In genomic region chr5:95857185-95857945, GRCh38 we compare ENCODE assay signal across 1 cellular context.
TF ChIP-seq lines count a peak whose summit lies in the region.

No MANE protein-coding gene starts in this region.

TF ChIP-seq in HepG2, 621 proteins besides CTCF, POLR2A, EP300 and RAD21 (continued from another document and continues in another):
- TF ChIP-seq GMEB1 (CRISPR knock-in tag; IDR thresholded peaks at IDR 0.05; ENCODE audit: borderline replicate concordance), result 0 out of 2 replicates have a peak, but pooled peaks have one; percentile 31
- peak; percentile 72 for TF ChIP-seq ZNF121 (CRISPR knock-in tag; IDR thresholded peaks at IDR 0.05)
- peak; percentile 91 for TF ChIP-seq BORCS8-MEF2B (CRISPR knock-in tag; IDR thresholded peaks at IDR 0.05)
- peak; percentile 56; the same call in 1 of the 2 replicates for TF ChIP-seq SPEN (CRISPR knock-in tag; IDR thresholded peaks at IDR 0.05; ENCODE audit: low read depth)
- peak; percentile 77 for TF ChIP-seq BCL6 (CRISPR knock-in tag; IDR thresholded peaks at IDR 0.05)
- peak; percentile 55; the same call in 1 of the 2 replicates for TF ChIP-seq THAP11 (CRISPR knock-in tag; IDR thresholded peaks at IDR 0.05)
- peak; percentile 83 for TF ChIP-seq PHF21A (CRISPR knock-in tag; IDR thresholded peaks at IDR 0.05)
- TF ChIP-seq ZNF543 (CRISPR knock-in tag; IDR thresholded peaks at IDR 0.05), result peak; percentile 75; the same call in 1 of the 2 replicates
- no peak for TF ChIP-seq ZNF562 (CRISPR knock-in tag; IDR thresholded peaks at IDR 0.05; ENCODE audit: borderline replicate concordance)
- TF ChIP-seq TCF12 (IDR thresholded peaks at IDR 0.05), result no peak
- TF ChIP-seq TCF12 (CRISPR knock-in tag; IDR thresholded peaks at IDR 0.05), result peak; percentile 50
- peak; percentile 84; the same call in 1 of the 2 replicates for TF ChIP-seq ARNTL (CRISPR knock-in tag; IDR thresholded peaks at IDR 0.05)
- TF ChIP-seq NFKBIZ (CRISPR knock-in tag; IDR thresholded peaks at IDR 0.05), result 0 out of 2 replicates have a peak, but pooled peaks have one; percentile 78
- peak; percentile 36; the same call in 1 of the 2 replicates for TF ChIP-seq ZFP90 (CRISPR knock-in tag; IDR thresholded peaks at IDR 0.05; ENCODE audit: borderline replicate concordance)
- TF ChIP-seq ZNF761 (CRISPR knock-in tag; conservative IDR thresholded peaks at IDR 0.05), result 0 out of 2 replicates have a peak, but pooled peaks have one; percentile 71
- no peak for TF ChIP-seq ZBTB49 (CRISPR knock-in tag; IDR thresholded peaks at IDR 0.05; ENCODE audit: borderline replicate concordance)
- TF ChIP-seq REL (CRISPR knock-in tag; conservative IDR thresholded peaks at IDR 0.05), result no peak
- TF ChIP-seq, protein P1, sequence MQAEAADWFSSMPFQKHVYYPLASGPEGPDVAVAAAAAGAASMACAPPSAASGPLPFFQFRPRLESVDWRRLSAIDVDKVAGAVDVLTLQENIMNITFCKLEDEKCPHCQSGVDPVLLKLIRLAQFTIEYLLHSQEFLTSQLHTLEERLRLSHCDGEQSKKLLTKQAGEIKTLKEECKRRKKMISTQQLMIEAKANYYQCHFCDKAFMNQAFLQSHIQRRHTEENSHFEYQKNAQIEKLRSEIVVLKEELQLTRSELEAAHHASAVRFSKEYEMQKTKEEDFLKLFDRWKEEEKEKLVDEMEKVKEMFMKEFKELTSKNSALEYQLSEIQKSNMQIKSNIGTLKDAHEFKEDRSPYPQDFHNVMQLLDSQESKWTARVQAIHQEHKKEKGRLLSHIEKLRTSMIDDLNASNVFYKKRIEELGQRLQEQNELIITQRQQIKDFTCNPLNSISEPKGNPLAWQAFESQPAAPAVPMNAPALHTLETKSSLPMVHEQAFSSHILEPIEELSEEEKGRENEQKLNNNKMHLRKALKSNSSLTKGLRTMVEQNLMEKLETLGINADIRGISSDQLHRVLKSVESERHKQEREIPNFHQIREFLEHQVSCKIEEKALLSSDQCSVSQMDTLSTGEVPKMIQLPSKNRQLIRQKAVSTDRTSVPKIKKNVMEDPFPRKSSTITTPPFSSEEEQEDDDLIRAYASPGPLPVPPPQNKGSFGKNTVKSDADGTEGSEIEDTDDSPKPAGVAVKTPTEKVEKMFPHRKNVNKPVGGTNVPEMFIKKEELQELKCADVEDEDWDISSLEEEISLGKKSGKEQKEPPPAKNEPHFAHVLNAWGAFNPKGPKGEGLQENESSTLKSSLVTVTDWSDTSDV (CRISPR knock-in tag; IDR thresholded peaks at IDR 0.05), result peak; percentile 64; the same call in 1 of the 2 replicates
- peak; percentile 58; the same call in 1 of the 2 replicates for TF ChIP-seq CSRNP1 (CRISPR knock-in tag; IDR thresholded peaks at IDR 0.05)
- TF ChIP-seq SOX13 (IDR thresholded peaks at IDR 0.05), result no peak
- TF ChIP-seq SOX13 (CRISPR knock-in tag; conservative IDR thresholded peaks at IDR 0.05 in 1 of 2, IDR thresholded peaks at IDR 0.05 in 1 of 2), result peak in 1 of 2 experiments; percentile 86; a peak in 2 of 4 replicates
- peak; percentile 91 for TF ChIP-seq MED1 (CRISPR knock-in tag; IDR thresholded peaks at IDR 0.05)
- peak; percentile 53; the same call in 1 of the 2 replicates for TF ChIP-seq HMG20B (CRISPR knock-in tag; conservative IDR thresholded peaks at IDR 0.05)
- TF ChIP-seq TBX3 (IDR thresholded peaks at IDR 0.05; ENCODE audit: borderline replicate concordance), result no peak; the same call in 1 of the 2 replicates
- peak; percentile 70; the same call in 1 of the 2 replicates for TF ChIP-seq HIC2 (CRISPR knock-in tag; IDR thresholded peaks at IDR 0.05; ENCODE audit: low read depth)
- peak; percentile 56; the same call in 1 of the 2 replicates for TF ChIP-seq ZSCAN21 (CRISPR knock-in tag; IDR thresholded peaks at IDR 0.05; ENCODE audit: borderline replicate concordance)
- peak; percentile 67; the same call in 1 of the 2 replicates for TF ChIP-seq MLX (CRISPR knock-in tag; IDR thresholded peaks at IDR 0.05)
- peak; percentile 84 for TF ChIP-seq HOXA3 (CRISPR knock-in tag; IDR thresholded peaks at IDR 0.05)
- TF ChIP-seq ZNF644 (CRISPR knock-in tag; IDR thresholded peaks at IDR 0.05; ENCODE audit: low read depth), result peak; percentile 49; the same call in 1 of the 2 replicates
- 0 out of 2 replicates have a peak, but pooled peaks have one; percentile 27 for TF ChIP-seq ZNF770 (CRISPR knock-in tag; IDR thresholded peaks at IDR 0.05)
- TF ChIP-seq, protein P2, sequence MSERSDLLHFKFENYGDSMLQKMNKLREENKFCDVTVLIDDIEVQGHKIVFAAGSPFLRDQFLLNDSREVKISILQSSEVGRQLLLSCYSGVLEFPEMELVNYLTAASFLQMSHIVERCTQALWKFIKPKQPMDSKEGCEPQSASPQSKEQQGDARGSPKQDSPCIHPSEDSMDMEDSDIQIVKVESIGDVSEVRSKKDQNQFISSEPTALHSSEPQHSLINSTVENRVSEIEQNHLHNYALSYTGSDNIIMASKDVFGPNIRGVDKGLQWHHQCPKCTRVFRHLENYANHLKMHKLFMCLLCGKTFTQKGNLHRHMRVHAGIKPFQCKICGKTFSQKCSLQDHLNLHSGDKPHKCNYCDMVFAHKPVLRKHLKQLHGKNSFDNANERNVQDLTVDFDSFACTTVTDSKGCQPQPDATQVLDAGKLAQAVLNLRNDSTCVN (CRISPR knock-in tag; IDR thresholded peaks at IDR 0.05; ENCODE audit: borderline replicate concordance), result peak; percentile 89
- TF ChIP-seq MAX (IDR thresholded peaks at IDR 0.05), result no peak
- peak in 1 of 2 experiments; percentile 75; a peak in 2 of 4 replicates for TF ChIP-seq KLF16 (CRISPR knock-in tag; IDR thresholded peaks at IDR 0.05)
- peak; percentile 24; the same call in 1 of the 2 replicates for TF ChIP-seq STAG1 (CRISPR knock-in tag; IDR thresholded peaks at IDR 0.05)
- peak; percentile 84 for TF ChIP-seq IRF2 (CRISPR knock-in tag; IDR thresholded peaks at IDR 0.05)
- TF ChIP-seq, protein P3, sequence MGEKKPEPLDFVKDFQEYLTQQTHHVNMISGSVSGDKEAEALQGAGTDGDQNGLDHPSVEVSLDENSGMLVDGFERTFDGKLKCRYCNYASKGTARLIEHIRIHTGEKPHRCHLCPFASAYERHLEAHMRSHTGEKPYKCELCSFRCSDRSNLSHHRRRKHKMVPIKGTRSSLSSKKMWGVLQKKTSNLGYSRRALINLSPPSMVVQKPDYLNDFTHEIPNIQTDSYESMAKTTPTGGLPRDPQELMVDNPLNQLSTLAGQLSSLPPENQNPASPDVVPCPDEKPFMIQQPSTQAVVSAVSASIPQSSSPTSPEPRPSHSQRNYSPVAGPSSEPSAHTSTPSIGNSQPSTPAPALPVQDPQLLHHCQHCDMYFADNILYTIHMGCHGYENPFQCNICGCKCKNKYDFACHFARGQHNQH (CRISPR knock-in tag; IDR thresholded peaks at IDR 0.05), result peak; percentile 87
- peak; percentile 79; the same call in 1 of the 2 replicates for TF ChIP-seq ZNF564 (CRISPR knock-in tag; IDR thresholded peaks at IDR 0.05)
- TF ChIP-seq ZNF639 (CRISPR knock-in tag; conservative IDR thresholded peaks at IDR 0.05), result 0 out of 2 replicates have a peak, but pooled peaks have one; percentile 35
- TF ChIP-seq ZNF354B (CRISPR knock-in tag; IDR thresholded peaks at IDR 0.05), result no peak
- TF ChIP-seq ZBTB3 (CRISPR knock-in tag; IDR thresholded peaks at IDR 0.05; ENCODE audit: borderline replicate concordance, low read depth), result peak; percentile 68
